Comparison of ENCODE assay signal across 7 cellular contexts in the genomic region with DNA sequence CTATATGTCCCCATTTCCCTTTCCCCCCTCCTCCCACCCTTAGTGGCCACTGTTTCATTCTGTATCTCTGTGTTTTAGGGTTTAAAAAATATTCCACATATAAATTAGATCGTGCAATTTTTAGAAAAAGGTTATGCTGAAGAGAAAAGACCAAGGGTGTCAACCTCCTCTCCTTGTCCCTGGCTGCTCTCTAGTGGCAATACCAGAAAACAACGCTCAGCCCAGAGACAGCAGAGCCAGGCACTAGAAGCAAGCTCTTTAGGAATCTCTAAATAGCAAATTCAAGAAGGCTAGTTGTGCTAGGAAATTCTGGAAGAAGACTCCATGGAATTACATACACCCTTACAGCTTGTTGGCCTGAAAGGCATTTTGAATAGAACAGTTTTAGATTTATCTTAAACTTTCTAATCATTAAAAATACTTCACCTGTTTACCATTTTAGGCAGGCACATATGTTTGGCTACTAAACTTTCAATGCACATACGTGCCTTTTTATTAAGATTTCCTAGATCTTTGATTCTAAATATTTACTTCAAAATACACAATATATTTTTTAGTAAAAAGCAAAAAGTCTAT. TPM values are rescaled to one million over a fixed set of nuclear protein-coding genes. Genes with fewer than 3 reads are reported as not detected.
A peak's percentile ranks its signal among the peaks of the same experiment; 100 is the strongest.
DNase-seq lines count a peak whose midpoint lies in the region; ATAC-seq and TF ChIP-seq lines count a peak whose summit lies in the region.

No MANE protein-coding gene starts in this region.

- peak; percentile 48 for DNase-seq in DND-41
- DNase-seq in HS-5 (ENCODE audit: low read depth): peak; percentile 25
- no peak for DNase-seq in RWPE2 (ENCODE audit: low spot score)
- peak; percentile 81 for DNase-seq in dedifferentiated amniotic fluid mesenchymal stem cell (ENCODE audit: extremely low spot score)
- DNase-seq in right lobe of liver: peak in 1 of 3 donors; percentile 54
- no peak for DNase-seq in NCI-H1436 (lab: John Stamatoyannopoulos, UW)

- no peak overlapping the region for H3K4me3 ChIP-seq in DND-41 (ENCODE audit: low read depth in 1 of 2, low read length in 2 of 2)
- no peak overlapping the region for H3K4me3 ChIP-seq in RWPE2 (ENCODE audit: severe bottlenecking)
- H3K4me3 ChIP-seq in right lobe of liver: no peak overlapping the region

- H3K27me3 ChIP-seq in DND-41 (ENCODE audit: insufficient read depth, low read length, poor library complexity): no peaks in the 10 kb centered on the region
- H3K27me3 ChIP-seq in RWPE2 (ENCODE audit: insufficient read depth, poor library complexity, severe bottlenecking): peaks cover 3% of the 10 kb centered on the region
- no peaks in the 10 kb centered on the region for H3K27me3 ChIP-seq in right lobe of liver

- H3K4me1 ChIP-seq in DND-41 (ENCODE audit: insufficient read depth, low read length) (no peaks in the 10 kb centered on the region), RWPE2 (ENCODE audit: insufficient read depth, poor library complexity, severe bottlenecking) (no peaks in the 10 kb centered on the region), right lobe of liver (no peaks in the 10 kb centered on the region)

- no peak overlapping the region for H2AFZ ChIP-seq in DND-41 (ENCODE audit: low read depth, low read length)

- no peaks in the 10 kb centered on the region for H4K20me1 ChIP-seq in DND-41 (ENCODE audit: insufficient read depth, low read length)

- H3K36me3 ChIP-seq in DND-41 (ENCODE audit: insufficient read depth, low read length): no peaks in the 10 kb centered on the region
- no peaks in the 10 kb centered on the region for H3K36me3 ChIP-seq in RWPE2 (ENCODE audit: low read depth)
- H3K36me3 ChIP-seq in right lobe of liver: no peaks in the 10 kb centered on the region

- no peaks in the 10 kb centered on the region for H3K79me2 ChIP-seq in DND-41 (ENCODE audit: insufficient read depth, low read length)

- H3K9ac ChIP-seq in DND-41 (ENCODE audit: low read depth, low read length): no peak overlapping the region

- H3K4me2 ChIP-seq in DND-41 (ENCODE audit: insufficient read depth, low read length): no peak overlapping the region

- TF ChIP-seq CTCF in DND-41 (IDR thresholded peaks at IDR 0.05; ENCODE audit: borderline replicate concordance, extremely low read depth, low read length, poor library complexity, severe bottlenecking): peak; percentile 83
- TF ChIP-seq CTCF in RWPE2 (IDR thresholded peaks at IDR 0.05; ENCODE audit: poor library complexity, severe bottlenecking): peak; percentile 78
- peak; percentile 53 to 67 (median 61) for TF ChIP-seq CTCF in right lobe of liver (IDR thresholded peaks at IDR 0.05)

- WGBS in right lobe of liver (ENCODE audit: insufficient coverage, low coverage, low lambda C conversion rate, missing lambda C conversion rate): 19% methylated on average over 3 of the region's 3 CpGs

- ATAC-seq in DND-41 (ENCODE audit: insufficient read depth, low read depth): peak; percentile 80
- peak; percentile 67 for ATAC-seq in GM19328 (IDR thresholded peaks at IDR 0.05; ENCODE audit: unreplicated experiment)
- ATAC-seq in RWPE2 (ENCODE audit: low read depth): peak; percentile 76
- peak; percentile 77 to 91 (median 82) for ATAC-seq in right lobe of liver

- TF ChIP-seq POLR2A in right lobe of liver (IDR thresholded peaks at IDR 0.05): no peak

- H3K9me3 ChIP-seq in DND-41 (ENCODE audit: insufficient read depth, low read length, severe bottlenecking) (no peaks in the 10 kb centered on the region), RWPE2 (ENCODE audit: severe bottlenecking) (no peaks in the 10 kb centered on the region), right lobe of liver (no peaks in the 10 kb centered on the region)

- H3K27ac ChIP-seq in DND-41 (ENCODE audit: low read length) (no peak overlapping the region), RWPE2 (ENCODE audit: poor library complexity, severe bottlenecking) (no peak overlapping the region), right lobe of liver (no peak overlapping the region)

- intact Hi-C loops in right lobe of liver (cut with DNase I): no loop called here

RNA-seq across cellular contexts. Expression of a gene that starts 35.1 kb away (rescaled TPM):
- 10 to 100 TPM in 1 of 6 experiments, 1 to 10 TPM in 5; 3.0 to 11.5 (median 5.0) TPM for total RNA-seq in right lobe of liver

Comparison
In these comparisons a context has a peak if more than half of its experiments do, and no peak if none do; other contexts are left out.
1. DNase-seq: peak in DND-41 (single experiment), HS-5 (single experiment) and dedifferentiated amniotic fluid mesenchymal stem cell (single experiment); none in RWPE2 (single experiment) and NCI-H1436 (single experiment).
2. Peak in every context shown above with its lines, with median percentiles within 50 percentile points of each other: ATAC-seq and CTCF ChIP-seq.